9 cellular contexts compared by ENCODE assay signal in the genomic region with DNA sequence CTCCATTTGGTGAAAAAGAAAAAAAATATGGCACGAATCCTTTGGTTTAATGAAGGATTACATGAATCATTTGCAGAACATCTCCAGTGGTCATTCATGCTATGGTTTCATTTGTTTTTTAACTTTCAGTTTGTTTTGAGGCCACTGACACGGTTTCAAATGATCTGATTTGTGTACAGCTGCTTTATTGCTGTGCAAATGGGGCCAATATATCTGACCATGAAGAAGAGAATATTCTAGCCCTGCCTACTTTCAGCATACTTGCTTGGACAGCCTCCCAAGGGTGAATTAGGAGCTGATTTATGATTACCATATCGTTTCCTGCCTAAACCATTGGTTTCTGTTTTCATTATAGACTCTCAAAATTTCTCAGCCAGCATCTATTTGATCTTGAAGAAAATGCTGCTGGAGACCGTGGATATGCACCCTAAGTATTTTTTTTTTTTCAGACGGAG. TPM values are rescaled to one million over a fixed set of nuclear protein-coding genes. Genes with fewer than 3 reads are reported as not detected.
DNase-seq lines count a peak whose midpoint lies in the region; ATAC-seq and TF ChIP-seq lines count a peak whose summit lies in the region.
"Had no signal": no experiment of that assay in that cellular context is flagged by ENCODE, and none has a peak within 500 bp of the region (broad histone marks: within the 10 kb centered on the region; RNA-seq: fewer than 3 reads in every experiment).

No MANE protein-coding gene starts in this region.

- intact Hi-C loops in PC-3 (cut with micrococcal nuclease) (no loop called here), prostate gland (cut with DNase I) (no loop called here)

- no peak overlapping the region for H3K9ac ChIP-seq in PC-3 (ENCODE audit: low read length)

- no peaks in the 10 kb centered on the region for H3F3A ChIP-seq in PC-3 (ENCODE audit: low read length, unreplicated experiment)

- H3K4me3 Mint-ChIP-seq in stimulated activated memory B cell treated with anti-CD40 and anti-IgM and Interleukin-4, amounts not matched to agents 10 μg/mL and 1 μg/mL and 100 μg/mL, for 72 hours = no peak overlapping the region

- H3K36me3 Mint-ChIP-seq in stimulated activated memory B cell treated with anti-CD40 and anti-IgM and Interleukin-4, amounts not matched to agents 10 μg/mL and 1 μg/mL and 100 μg/mL, for 72 hours = no peaks in the 10 kb centered on the region
- H3K36me3 Mint-ChIP-seq: activated naive CD4-positive, alpha-beta T cell treated with anti-CD3 and anti-CD28 coated beads, Interleukin-2, amount 50 U/mL, for 72 hours had no signal

- no peak for TF ChIP-seq POLR2A in prostate gland (IDR thresholded peaks at IDR 0.05)

- DNase-seq in PC-3 (no peak), prostate gland (ENCODE audit: low spot score) (no peak), GDM1 (lab: John Stamatoyannopoulos, UW) (no peak), RPMI8226 (no peak)
- DNase-seq in stimulated activated CD4-positive, alpha-beta T cell treated with anti-CD3 and anti-CD28 coated beads, Interleukin-2, amount 100 ng/mL, for 24 hours = no peak

- ATAC-seq in GM18502 (IDR thresholded peaks at IDR 0.05; ENCODE audit: poor library complexity, unreplicated experiment) (peak; percentile 55), GM21737 (IDR thresholded peaks at IDR 0.05; ENCODE audit: unreplicated experiment) (peak; percentile 63), PC-3 (no peak)
- no peak for ATAC-seq in stimulated activated memory B cell treated with anti-CD40 and anti-IgM and Interleukin-4, amounts not matched to agents 10 μg/mL and 1 μg/mL and 100 μg/mL, for 72 hours

- H3K27ac ChIP-seq in PC-3 (ENCODE audit: low read length) = no peak overlapping the region
- H3K27ac ChIP-seq in prostate gland = peak overlapping the region; percentile 60 to 62

- H3K9me3 Mint-ChIP-seq in stimulated activated memory B cell treated with anti-CD40 and anti-IgM and Interleukin-4, amounts not matched to agents 10 μg/mL and 1 μg/mL and 100 μg/mL, for 72 hours = no peaks in the 10 kb centered on the region
- H3K9me3 Mint-ChIP-seq: activated naive CD4-positive, alpha-beta T cell treated with anti-CD3 and anti-CD28 coated beads, Interleukin-2, amount 50 U/mL, for 72 hours had no signal

- 0 out of 2 replicates have a peak overlapping the region, but pooled peaks have one; percentile 8 for H3K4me2 ChIP-seq in PC-3 (ENCODE audit: low read length)

- H4K20me1 ChIP-seq in PC-3 (ENCODE audit: low read length) = no peaks in the 10 kb centered on the region

- H3K4me3 ChIP-seq in PC-3 (ENCODE audit: low read length) = no peak overlapping the region
- H3K4me3 ChIP-seq in prostate gland = no peak overlapping the region

- BruUV-seq in PC-3 (replicated peaks; lab: Mats Ljungman, UMichigan) = no TSS peak

- H3K27me3 Mint-ChIP-seq in stimulated activated memory B cell treated with anti-CD40 and anti-IgM and Interleukin-4, amounts not matched to agents 10 μg/mL and 1 μg/mL and 100 μg/mL, for 72 hours = peaks cover 27% of the 10 kb centered on the region

- CTCF ChIA-PET in PC-3 (lab: Charles Lee) = no interaction called here

- H3K9me2 ChIP-seq in PC-3 (replicated peaks; ENCODE audit: low read length) = no peaks in the 10 kb centered on the region

- no peak overlapping the region for H2AFZ ChIP-seq in PC-3 (ENCODE audit: low read length)

- H3K27me3 ChIP-seq in PC-3 (ENCODE audit: low read length) (no peaks in the 10 kb centered on the region), prostate gland (replicated peaks; ENCODE audit: insufficient read depth) (no peaks in the 10 kb centered on the region)

- POLR2A ChIA-PET in PC-3 (lab: Charles Lee; ENCODE audit: unreplicated experiment) = no interaction called here

- 19% methylated on average over 5 of the region's 5 CpGs for WGBS in prostate gland

- no peaks in the 10 kb centered on the region for H3K36me3 ChIP-seq in PC-3 (ENCODE audit: low read depth, low read length)
- H3K36me3 ChIP-seq in prostate gland = no peaks in the 10 kb centered on the region

- H3K9me3 ChIP-seq in PC-3 (ENCODE audit: low read length) (no peaks in the 10 kb centered on the region), prostate gland (no peaks in the 10 kb centered on the region)

- H3K79me2 ChIP-seq in PC-3 (ENCODE audit: low read length) = no peaks in the 10 kb centered on the region

- no peak overlapping the region for H3K27ac Mint-ChIP-seq in stimulated activated memory B cell treated with anti-CD40 and anti-IgM and Interleukin-4, amounts not matched to agents 10 μg/mL and 1 μg/mL and 100 μg/mL, for 72 hours
- H3K27ac Mint-ChIP-seq: activated naive CD4-positive, alpha-beta T cell treated with anti-CD3 and anti-CD28 coated beads, Interleukin-2, amount 50 U/mL, for 72 hours had no signal

- TF ChIP-seq CTCF in PC-3 (conservative IDR thresholded peaks at IDR 0.05; ENCODE audit: low read depth, low read length) (no peak), prostate gland (IDR thresholded peaks at IDR 0.05) (no peak)

- H3K4me1 Mint-ChIP-seq in stimulated activated memory B cell treated with anti-CD40 and anti-IgM and Interleukin-4, amounts not matched to agents 10 μg/mL and 1 μg/mL and 100 μg/mL, for 72 hours = peaks cover 18% of the 10 kb centered on the region

- peaks cover 5% of the 10 kb centered on the region for H3K4me1 ChIP-seq in PC-3 (ENCODE audit: insufficient read depth, low read length)
- peaks cover 9% of the 10 kb centered on the region for H3K4me1 ChIP-seq in prostate gland (replicated peaks)

RNA-seq across cellular contexts. Expression of gene SPARCL1, which starts 30.7 kb away (rescaled TPM):
- total RNA-seq in PC-3 (2014; rRNA removed) = not detected in 2 replicates
- 100 to 1,000 TPM; 248 to 377 TPM for total RNA-seq in prostate gland
- total RNA-seq: activated naive CD4-positive, alpha-beta T cell treated with anti-CD3 and anti-CD28 coated beads, Interleukin-2, amount 50 U/mL, for 72 hours had no signal

Comparison
In these comparisons a context has a peak if more than half of its experiments do, and no peak if none do; other contexts are left out.
1. ATAC-seq: peak in GM18502 (single experiment) and GM21737 (single experiment); none in PC-3 (single experiment) and stimulated activated memory B cell treated with anti-CD40 and anti-IgM and Interleukin-4, amounts not matched to agents 10 μg/mL and 1 μg/mL and 100 μg/mL, for 72 hours (single experiment).
2. RNA of gene SPARCL1, which starts 30.7 kb away (total RNA-seq): 248 to 377 TPM in prostate gland; not detected in PC-3; every median in the first group is over 100 times any median in the second.